In the genomic region with DNA sequence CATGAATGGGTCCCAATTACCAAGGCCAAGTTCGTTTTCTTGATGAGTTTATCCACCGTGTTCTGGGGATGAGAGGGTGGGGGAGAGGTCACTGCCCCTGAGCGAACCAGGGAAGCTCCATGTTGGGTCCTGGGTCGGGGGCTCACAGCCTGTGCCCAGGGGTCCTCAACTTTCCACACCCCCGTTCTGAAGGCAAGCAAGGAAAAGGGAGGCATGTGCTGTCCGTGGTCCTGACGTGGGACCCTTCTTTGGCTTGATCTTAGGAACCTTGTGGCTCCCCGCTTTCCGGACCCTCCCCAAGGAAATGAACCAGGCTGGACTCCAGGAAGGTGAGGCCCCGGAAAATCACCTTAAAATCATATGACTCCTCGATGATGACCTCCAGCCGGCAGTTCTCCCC, we compare ENCODE assay signal across 17 cellular contexts. TPM values are rescaled to one million over a fixed set of nuclear protein-coding genes. Genes with fewer than 3 reads are reported as not detected.
"Had no signal": no experiment of that assay in that cellular context is flagged by ENCODE, and none has a peak within 500 bp of the region (broad histone marks: within the 10 kb centered on the region; RNA-seq: fewer than 3 reads in every experiment).

No MANE protein-coding gene starts in this region.

- FAIRE-seq: bronchial epithelial cell, endometrium had no signal

- DNase-seq: activated CD4-positive, alpha-beta T cell treated with anti-CD3 and anti-CD28 coated beads, Interleukin-2, amount 10 ng/mL, durations not matched to agents 7 days and 5 days; activated naive CD4-positive, alpha-beta T cell; dorsolateral prefrontal cortex; islet precursor cell; mesenchymal stem cell; natural killer cell; right cardiac atrium; stimulated activated CD4-positive, alpha-beta T cell treated with anti-CD3 and anti-CD28 coated beads, Interleukin-4, amount 100 ng/mL, for 4 hours; stimulated activated CD8-positive, alpha-beta memory T cell treated with anti-CD3 and anti-CD28 coated beads, Interleukin-4, amount 100 ng/mL, for 48 hours; stimulated activated naive CD4-positive, alpha-beta T cell treated with Interleukin-2 at 50 U/mL for 16 hours; SW 1271; trophoblast cell had no signal

- H3K4me2 ChIP-seq: smooth muscle cell had no signal

- H3K9me3 ChIP-seq: ascending aorta, prostate gland had no signal

- H3K27me3 ChIP-seq: ascending aorta had no signal

- H3K27ac ChIP-seq: ascending aorta, prostate gland had no signal

- H3K36me3 ChIP-seq: ascending aorta, prostate gland had no signal

- H3K4me3 ChIP-seq: ascending aorta, prostate gland, smooth muscle cell had no signal

- H3K4me1 ChIP-seq: ascending aorta, prostate gland had no signal

RNA-seq across cellular contexts. Expression of a gene that starts 18.2 kb away (rescaled TPM):
- total RNA-seq: activated CD4-positive, alpha-beta T cell treated with anti-CD3 and anti-CD28 coated beads, Interleukin-2, amount 10 ng/mL, durations not matched to agents 7 days and 5 days; natural killer cell had no signal

RNA-seq across cellular contexts. Expression of a gene that starts 34.2 kb away (rescaled TPM):
- total RNA-seq: activated CD4-positive, alpha-beta T cell treated with anti-CD3 and anti-CD28 coated beads, Interleukin-2, amount 10 ng/mL, durations not matched to agents 7 days and 5 days; ascending aorta had no signal
